ENCODE assay signal across 6 cellular contexts in genomic region chr16:31118223-31119155, GRCh38. TPM values are rescaled to one million over a fixed set of nuclear protein-coding genes. Genes with fewer than 3 reads are reported as not detected.
DNase-seq lines count a peak whose midpoint lies in the region; ATAC-seq and TF ChIP-seq lines count a peak whose summit lies in the region.

No MANE protein-coding gene starts in this region.

- TF ChIP-seq CTCF in mesothelial cell of epicardium (IDR thresholded peaks at IDR 0.05; ENCODE audit: unreplicated experiment) = no peak

- DNase-seq in GM04504 (ENCODE audit: low read depth) (peak; percentile 60), mesothelial cell of epicardium (ENCODE audit: low spot score in 2 of 2, unreplicated experiment in 2 of 2) (no peak)
- no peak for DNase-seq in activated naive CD8-positive, alpha-beta T cell treated with anti-CD3 and anti-CD28 coated beads for 36 hours

- H3K4me1 Mint-ChIP-seq in activated naive CD8-positive, alpha-beta T cell treated with anti-CD3 and anti-CD28 coated beads for 36 hours = peaks cover 17% of the 10 kb centered on the region
- peaks cover 12% of the 10 kb centered on the region for H3K4me1 Mint-ChIP-seq in mesothelial cell of epicardium

- H3K4me3 Mint-ChIP-seq in activated naive CD8-positive, alpha-beta T cell treated with anti-CD3 and anti-CD28 coated beads for 36 hours = peak overlapping the region; percentile 90
- peak overlapping the region; percentile 84 for H3K4me3 Mint-ChIP-seq in mesothelial cell of epicardium

- ATAC-seq in GM18858 (IDR thresholded peaks at IDR 0.05; ENCODE audit: unreplicated experiment) (no peak), HG03521 (IDR thresholded peaks at IDR 0.05; ENCODE audit: unreplicated experiment) (no peak), HG02852 (IDR thresholded peaks at IDR 0.05; ENCODE audit: unreplicated experiment) (no peak)

- peak overlapping the region; percentile 86 for H3K27ac Mint-ChIP-seq in activated naive CD8-positive, alpha-beta T cell treated with anti-CD3 and anti-CD28 coated beads for 36 hours
- peak overlapping the region; percentile 95 for H3K27ac Mint-ChIP-seq in mesothelial cell of epicardium

- H3K36me3 Mint-ChIP-seq in activated naive CD8-positive, alpha-beta T cell treated with anti-CD3 and anti-CD28 coated beads for 36 hours = peaks cover 20% of the 10 kb centered on the region
- H3K36me3 Mint-ChIP-seq in mesothelial cell of epicardium = peaks cover 15% of the 10 kb centered on the region

- H3K9me3 Mint-ChIP-seq in activated naive CD8-positive, alpha-beta T cell treated with anti-CD3 and anti-CD28 coated beads for 36 hours = no peaks in the 10 kb centered on the region
- H3K9me3 Mint-ChIP-seq in mesothelial cell of epicardium = no peaks in the 10 kb centered on the region

- H3K27me3 Mint-ChIP-seq in activated naive CD8-positive, alpha-beta T cell treated with anti-CD3 and anti-CD28 coated beads for 36 hours = no peaks in the 10 kb centered on the region
- H3K27me3 Mint-ChIP-seq in mesothelial cell of epicardium (ENCODE audit: low read depth) = no peaks in the 10 kb centered on the region

RNA-seq across cellular contexts. Expression of gene KAT8, which starts 1.0 kb away (rescaled TPM):
- 10 to 100 TPM; 48.9 to 49.9 TPM for total RNA-seq in activated naive CD8-positive, alpha-beta T cell treated with anti-CD3 and anti-CD28 coated beads for 36 hours
- total RNA-seq in mesothelial cell of epicardium = 72.1 to 76.4 TPM (median 75.7 TPM) in 3 replicates

RNA-seq across cellular contexts. Expression of gene BCKDK, which starts 10.3 kb away (rescaled TPM):
- total RNA-seq in activated naive CD8-positive, alpha-beta T cell treated with anti-CD3 and anti-CD28 coated beads for 36 hours = 10 to 100 TPM; 45.5 to 49.3 TPM
- 36.4 to 37.3 TPM (median 37.0 TPM) in 3 replicates for total RNA-seq in mesothelial cell of epicardium

RNA-seq across cellular contexts. Expression of gene PRSS8, which starts 17.0 kb away (rescaled TPM):
- total RNA-seq in activated naive CD8-positive, alpha-beta T cell treated with anti-CD3 and anti-CD28 coated beads for 36 hours = not detected
- total RNA-seq in mesothelial cell of epicardium = 79.1 to 84.3 TPM (median 79.9 TPM) in 3 replicates

RNA-seq across cellular contexts. Expression of gene VKORC1, which starts 23.9 kb away (rescaled TPM):
- 10 to 100 TPM; 57.9 to 61.3 TPM for total RNA-seq in activated naive CD8-positive, alpha-beta T cell treated with anti-CD3 and anti-CD28 coated beads for 36 hours
- 48.6 to 53.7 TPM (median 49.5 TPM) in 3 replicates for total RNA-seq in mesothelial cell of epicardium

RNA-seq across cellular contexts. Expression of gene PRSS53, which starts 29.7 kb away (rescaled TPM):
- 1 to 10 TPM; 3.0 to 3.1 TPM for total RNA-seq in activated naive CD8-positive, alpha-beta T cell treated with anti-CD3 and anti-CD28 coated beads for 36 hours
- 4.0 to 4.9 TPM (median 4.5 TPM) in 3 replicates for total RNA-seq in mesothelial cell of epicardium

Comparison
In these comparisons a context has a peak if more than half of its experiments do, and no peak if none do; other contexts are left out.
1. RNA of gene PRSS8, which starts 17.0 kb away (total RNA-seq): 79.1 to 84.3 TPM in mesothelial cell of epicardium; not detected in activated naive CD8-positive, alpha-beta T cell treated with anti-CD3 and anti-CD28 coated beads for 36 hours; every median in the first group is over 10 times any median in the second.